In the genomic region with DNA sequence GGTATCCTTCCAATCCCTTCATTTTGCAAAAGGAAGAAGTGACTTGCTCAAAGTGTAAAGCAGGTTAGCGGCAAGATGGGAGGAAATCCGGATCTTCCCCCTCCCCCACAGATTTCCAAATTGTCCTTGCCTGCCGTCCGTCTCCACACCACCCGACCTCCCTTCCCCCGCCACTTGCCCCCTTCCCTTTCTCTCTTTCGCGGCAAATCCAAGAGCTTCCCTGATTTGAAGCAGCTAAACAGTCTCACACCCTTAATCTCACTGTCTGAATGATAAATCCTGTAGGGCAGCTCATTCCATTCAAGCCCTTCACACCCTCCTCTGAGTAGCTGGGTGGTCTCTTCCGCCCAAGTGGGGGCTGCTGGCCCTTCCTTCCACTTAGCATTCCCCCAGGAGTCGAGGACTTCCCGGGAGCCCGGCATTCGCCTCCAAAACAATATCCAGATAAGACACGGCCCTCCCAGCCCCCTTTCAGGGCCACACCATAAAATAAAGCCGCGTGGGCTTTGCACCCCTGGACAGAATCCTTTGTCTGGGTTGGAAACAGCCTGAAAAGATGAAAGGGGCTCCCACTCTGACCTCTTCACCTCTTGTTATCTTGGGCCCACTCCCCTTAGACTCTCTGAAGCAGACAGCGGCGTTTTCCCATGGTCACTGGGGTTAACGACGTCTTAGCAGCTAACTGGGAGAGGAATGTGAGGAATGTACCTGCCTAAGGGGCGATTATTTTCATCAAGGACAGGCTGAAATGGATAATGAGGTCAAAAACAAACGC, we compare ENCODE assay signal across 1 cellular context.
TF ChIP-seq lines count a peak whose summit lies in the region.

No MANE protein-coding gene starts in this region.

TF ChIP-seq in HepG2, 621 proteins besides CTCF, POLR2A, EP300 and RAD21 (continued from another document and continues in another):
- TF ChIP-seq, protein P1, sequence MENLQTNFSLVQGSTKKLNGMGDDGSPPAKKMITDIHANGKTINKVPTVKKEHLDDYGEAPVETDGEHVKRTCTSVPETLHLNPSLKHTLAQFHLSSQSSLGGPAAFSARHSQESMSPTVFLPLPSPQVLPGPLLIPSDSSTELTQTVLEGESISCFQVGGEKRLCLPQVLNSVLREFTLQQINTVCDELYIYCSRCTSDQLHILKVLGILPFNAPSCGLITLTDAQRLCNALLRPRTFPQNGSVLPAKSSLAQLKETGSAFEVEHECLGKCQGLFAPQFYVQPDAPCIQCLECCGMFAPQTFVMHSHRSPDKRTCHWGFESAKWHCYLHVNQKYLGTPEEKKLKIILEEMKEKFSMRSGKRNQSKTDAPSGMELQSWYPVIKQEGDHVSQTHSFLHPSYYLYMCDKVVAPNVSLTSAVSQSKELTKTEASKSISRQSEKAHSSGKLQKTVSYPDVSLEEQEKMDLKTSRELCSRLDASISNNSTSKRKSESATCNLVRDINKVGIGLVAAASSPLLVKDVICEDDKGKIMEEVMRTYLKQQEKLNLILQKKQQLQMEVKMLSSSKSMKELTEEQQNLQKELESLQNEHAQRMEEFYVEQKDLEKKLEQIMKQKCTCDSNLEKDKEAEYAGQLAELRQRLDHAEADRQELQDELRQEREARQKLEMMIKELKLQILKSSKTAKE (CRISPR knock-in tag; IDR thresholded peaks at IDR 0.05; ENCODE audit: borderline replicate concordance): peak; percentile 82
- no peak for TF ChIP-seq ZNF326 (CRISPR knock-in tag; IDR thresholded peaks at IDR 0.05; ENCODE audit: borderline replicate concordance)
- TF ChIP-seq ZNF317 (CRISPR knock-in tag; IDR thresholded peaks at IDR 0.05): 0 out of 2 replicates have a peak, but pooled peaks have one; percentile 43
- no peak; the same call in 1 of the 2 replicates for TF ChIP-seq ZNF567 (CRISPR knock-in tag; IDR thresholded peaks at IDR 0.05; ENCODE audit: borderline replicate concordance)
- no peak for TF ChIP-seq ATM (IDR thresholded peaks at IDR 0.05; ENCODE audit: borderline replicate concordance)
- TF ChIP-seq SETDB1 (CRISPR knock-in tag; IDR thresholded peaks at IDR 0.05; ENCODE audit: borderline replicate concordance): no peak
- TF ChIP-seq NONO (IDR thresholded peaks at IDR 0.05): no peak
- peak; percentile 47; the same call in 1 of the 2 replicates for TF ChIP-seq NONO (CRISPR knock-in tag; conservative IDR thresholded peaks at IDR 0.05)
- TF ChIP-seq, protein P2, sequence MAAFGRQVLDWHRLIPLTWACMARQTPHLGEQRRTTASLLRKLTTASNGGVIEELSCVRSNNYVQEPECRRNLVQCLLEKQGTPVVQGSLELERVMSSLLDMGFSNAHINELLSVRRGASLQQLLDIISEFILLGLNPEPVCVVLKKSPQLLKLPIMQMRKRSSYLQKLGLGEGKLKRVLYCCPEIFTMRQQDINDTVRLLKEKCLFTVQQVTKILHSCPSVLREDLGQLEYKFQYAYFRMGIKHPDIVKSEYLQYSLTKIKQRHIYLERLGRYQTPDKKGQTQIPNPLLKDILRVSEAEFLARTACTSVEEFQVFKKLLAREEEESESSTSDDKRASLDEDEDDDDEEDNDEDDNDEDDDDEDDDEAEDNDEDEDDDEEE (CRISPR knock-in tag; IDR thresholded peaks at IDR 0.05): peak; percentile 57; the same call in 1 of the 2 replicates
- no peak for TF ChIP-seq ZMAT3 (CRISPR knock-in tag; conservative IDR thresholded peaks at IDR 0.05)
- TF ChIP-seq, protein P3, sequence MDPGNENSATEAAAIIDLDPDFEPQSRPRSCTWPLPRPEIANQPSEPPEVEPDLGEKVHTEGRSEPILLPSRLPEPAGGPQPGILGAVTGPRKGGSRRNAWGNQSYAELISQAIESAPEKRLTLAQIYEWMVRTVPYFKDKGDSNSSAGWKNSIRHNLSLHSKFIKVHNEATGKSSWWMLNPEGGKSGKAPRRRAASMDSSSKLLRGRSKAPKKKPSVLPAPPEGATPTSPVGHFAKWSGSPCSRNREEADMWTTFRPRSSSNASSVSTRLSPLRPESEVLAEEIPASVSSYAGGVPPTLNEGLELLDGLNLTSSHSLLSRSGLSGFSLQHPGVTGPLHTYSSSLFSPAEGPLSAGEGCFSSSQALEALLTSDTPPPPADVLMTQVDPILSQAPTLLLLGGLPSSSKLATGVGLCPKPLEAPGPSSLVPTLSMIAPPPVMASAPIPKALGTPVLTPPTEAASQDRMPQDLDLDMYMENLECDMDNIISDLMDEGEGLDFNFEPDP (CRISPR knock-in tag; conservative IDR thresholded peaks at IDR 0.05): no peak
- TF ChIP-seq, protein P4, sequence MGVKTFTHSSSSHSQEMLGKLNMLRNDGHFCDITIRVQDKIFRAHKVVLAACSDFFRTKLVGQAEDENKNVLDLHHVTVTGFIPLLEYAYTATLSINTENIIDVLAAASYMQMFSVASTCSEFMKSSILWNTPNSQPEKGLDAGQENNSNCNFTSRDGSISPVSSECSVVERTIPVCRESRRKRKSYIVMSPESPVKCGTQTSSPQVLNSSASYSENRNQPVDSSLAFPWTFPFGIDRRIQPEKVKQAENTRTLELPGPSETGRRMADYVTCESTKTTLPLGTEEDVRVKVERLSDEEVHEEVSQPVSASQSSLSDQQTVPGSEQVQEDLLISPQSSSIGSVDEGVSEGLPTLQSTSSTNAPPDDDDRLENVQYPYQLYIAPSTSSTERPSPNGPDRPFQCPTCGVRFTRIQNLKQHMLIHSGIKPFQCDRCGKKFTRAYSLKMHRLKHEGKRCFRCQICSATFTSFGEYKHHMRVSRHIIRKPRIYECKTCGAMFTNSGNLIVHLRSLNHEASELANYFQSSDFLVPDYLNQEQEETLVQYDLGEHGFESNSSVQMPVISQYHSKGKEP (CRISPR knock-in tag; IDR thresholded peaks at IDR 0.05): no peak
- no peak for TF ChIP-seq ZNF749 (CRISPR knock-in tag; IDR thresholded peaks at IDR 0.05; ENCODE audit: borderline replicate concordance)
- TF ChIP-seq ZNF552 (CRISPR knock-in tag; IDR thresholded peaks at IDR 0.05; ENCODE audit: borderline replicate concordance): no peak
- TF ChIP-seq ZNF652 (CRISPR knock-in tag; IDR thresholded peaks at IDR 0.05; ENCODE audit: borderline replicate concordance, low read depth): peak; percentile 52; the same call in 1 of the 2 replicates
- TF ChIP-seq, protein P5, sequence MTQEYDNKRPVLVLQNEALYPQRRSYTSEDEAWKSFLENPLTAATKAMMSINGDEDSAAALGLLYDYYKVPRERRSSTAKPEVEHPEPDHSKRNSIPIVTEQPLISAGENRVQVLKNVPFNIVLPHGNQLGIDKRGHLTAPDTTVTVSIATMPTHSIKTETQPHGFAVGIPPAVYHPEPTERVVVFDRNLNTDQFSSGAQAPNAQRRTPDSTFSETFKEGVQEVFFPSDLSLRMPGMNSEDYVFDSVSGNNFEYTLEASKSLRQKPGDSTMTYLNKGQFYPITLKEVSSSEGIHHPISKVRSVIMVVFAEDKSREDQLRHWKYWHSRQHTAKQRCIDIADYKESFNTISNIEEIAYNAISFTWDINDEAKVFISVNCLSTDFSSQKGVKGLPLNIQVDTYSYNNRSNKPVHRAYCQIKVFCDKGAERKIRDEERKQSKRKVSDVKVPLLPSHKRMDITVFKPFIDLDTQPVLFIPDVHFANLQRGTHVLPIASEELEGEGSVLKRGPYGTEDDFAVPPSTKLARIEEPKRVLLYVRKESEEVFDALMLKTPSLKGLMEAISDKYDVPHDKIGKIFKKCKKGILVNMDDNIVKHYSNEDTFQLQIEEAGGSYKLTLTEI (CRISPR knock-in tag; conservative IDR thresholded peaks at IDR 0.05): no peak
- TF ChIP-seq, protein P6, sequence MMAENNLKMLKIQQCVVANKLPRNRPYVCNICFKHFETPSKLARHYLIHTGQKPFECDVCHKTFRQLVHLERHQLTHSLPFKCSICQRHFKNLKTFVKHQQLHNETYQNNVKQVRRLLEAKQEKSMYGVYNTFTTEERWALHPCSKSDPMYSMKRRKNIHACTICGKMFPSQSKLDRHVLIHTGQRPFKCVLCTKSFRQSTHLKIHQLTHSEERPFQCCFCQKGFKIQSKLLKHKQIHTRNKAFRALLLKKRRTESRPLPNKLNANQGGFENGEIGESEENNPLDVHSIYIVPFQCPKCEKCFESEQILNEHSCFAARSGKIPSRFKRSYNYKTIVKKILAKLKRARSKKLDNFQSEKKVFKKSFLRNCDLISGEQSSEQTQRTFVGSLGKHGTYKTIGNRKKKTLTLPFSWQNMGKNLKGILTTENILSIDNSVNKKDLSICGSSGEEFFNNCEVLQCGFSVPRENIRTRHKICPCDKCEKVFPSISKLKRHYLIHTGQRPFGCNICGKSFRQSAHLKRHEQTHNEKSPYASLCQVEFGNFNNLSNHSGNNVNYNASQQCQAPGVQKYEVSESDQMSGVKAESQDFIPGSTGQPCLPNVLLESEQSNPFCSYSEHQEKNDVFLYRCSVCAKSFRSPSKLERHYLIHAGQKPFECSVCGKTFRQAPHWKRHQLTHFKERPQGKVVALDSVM (CRISPR knock-in tag; IDR thresholded peaks at IDR 0.05): no peak
- no peak for TF ChIP-seq ZNF296 (CRISPR knock-in tag; conservative IDR thresholded peaks at IDR 0.05)
- TF ChIP-seq HMGA1 (CRISPR knock-in tag; conservative IDR thresholded peaks at IDR 0.05): no peak
- no peak for TF ChIP-seq ZNF841 (CRISPR knock-in tag; IDR thresholded peaks at IDR 0.05; ENCODE audit: borderline replicate concordance)
- TF ChIP-seq, protein P7, sequence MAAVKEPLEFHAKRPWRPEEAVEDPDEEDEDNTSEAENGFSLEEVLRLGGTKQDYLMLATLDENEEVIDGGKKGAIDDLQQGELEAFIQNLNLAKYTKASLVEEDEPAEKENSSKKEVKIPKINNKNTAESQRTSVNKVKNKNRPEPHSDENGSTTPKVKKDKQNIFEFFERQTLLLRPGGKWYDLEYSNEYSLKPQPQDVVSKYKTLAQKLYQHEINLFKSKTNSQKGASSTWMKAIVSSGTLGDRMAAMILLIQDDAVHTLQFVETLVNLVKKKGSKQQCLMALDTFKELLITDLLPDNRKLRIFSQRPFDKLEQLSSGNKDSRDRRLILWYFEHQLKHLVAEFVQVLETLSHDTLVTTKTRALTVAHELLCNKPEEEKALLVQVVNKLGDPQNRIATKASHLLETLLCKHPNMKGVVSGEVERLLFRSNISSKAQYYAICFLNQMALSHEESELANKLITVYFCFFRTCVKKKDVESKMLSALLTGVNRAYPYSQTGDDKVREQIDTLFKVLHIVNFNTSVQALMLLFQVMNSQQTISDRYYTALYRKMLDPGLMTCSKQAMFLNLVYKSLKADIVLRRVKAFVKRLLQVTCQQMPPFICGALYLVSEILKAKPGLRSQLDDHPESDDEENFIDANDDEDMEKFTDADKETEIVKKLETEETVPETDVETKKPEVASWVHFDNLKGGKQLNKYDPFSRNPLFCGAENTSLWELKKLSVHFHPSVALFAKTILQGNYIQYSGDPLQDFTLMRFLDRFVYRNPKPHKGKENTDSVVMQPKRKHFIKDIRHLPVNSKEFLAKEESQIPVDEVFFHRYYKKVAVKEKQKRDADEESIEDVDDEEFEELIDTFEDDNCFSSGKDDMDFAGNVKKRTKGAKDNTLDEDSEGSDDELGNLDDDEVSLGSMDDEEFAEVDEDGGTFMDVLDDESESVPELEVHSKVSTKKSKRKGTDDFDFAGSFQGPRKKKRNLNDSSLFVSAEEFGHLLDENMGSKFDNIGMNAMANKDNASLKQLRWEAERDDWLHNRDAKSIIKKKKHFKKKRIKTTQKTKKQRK (IDR thresholded peaks at IDR 0.05; ENCODE audit: low read length): no peak
- TF ChIP-seq, protein P8, sequence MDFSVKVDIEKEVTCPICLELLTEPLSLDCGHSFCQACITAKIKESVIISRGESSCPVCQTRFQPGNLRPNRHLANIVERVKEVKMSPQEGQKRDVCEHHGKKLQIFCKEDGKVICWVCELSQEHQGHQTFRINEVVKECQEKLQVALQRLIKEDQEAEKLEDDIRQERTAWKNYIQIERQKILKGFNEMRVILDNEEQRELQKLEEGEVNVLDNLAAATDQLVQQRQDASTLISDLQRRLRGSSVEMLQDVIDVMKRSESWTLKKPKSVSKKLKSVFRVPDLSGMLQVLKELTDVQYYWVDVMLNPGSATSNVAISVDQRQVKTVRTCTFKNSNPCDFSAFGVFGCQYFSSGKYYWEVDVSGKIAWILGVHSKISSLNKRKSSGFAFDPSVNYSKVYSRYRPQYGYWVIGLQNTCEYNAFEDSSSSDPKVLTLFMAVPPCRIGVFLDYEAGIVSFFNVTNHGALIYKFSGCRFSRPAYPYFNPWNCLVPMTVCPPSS (IDR thresholded peaks at IDR 0.05): no peak
- TF ChIP-seq, protein P9, sequence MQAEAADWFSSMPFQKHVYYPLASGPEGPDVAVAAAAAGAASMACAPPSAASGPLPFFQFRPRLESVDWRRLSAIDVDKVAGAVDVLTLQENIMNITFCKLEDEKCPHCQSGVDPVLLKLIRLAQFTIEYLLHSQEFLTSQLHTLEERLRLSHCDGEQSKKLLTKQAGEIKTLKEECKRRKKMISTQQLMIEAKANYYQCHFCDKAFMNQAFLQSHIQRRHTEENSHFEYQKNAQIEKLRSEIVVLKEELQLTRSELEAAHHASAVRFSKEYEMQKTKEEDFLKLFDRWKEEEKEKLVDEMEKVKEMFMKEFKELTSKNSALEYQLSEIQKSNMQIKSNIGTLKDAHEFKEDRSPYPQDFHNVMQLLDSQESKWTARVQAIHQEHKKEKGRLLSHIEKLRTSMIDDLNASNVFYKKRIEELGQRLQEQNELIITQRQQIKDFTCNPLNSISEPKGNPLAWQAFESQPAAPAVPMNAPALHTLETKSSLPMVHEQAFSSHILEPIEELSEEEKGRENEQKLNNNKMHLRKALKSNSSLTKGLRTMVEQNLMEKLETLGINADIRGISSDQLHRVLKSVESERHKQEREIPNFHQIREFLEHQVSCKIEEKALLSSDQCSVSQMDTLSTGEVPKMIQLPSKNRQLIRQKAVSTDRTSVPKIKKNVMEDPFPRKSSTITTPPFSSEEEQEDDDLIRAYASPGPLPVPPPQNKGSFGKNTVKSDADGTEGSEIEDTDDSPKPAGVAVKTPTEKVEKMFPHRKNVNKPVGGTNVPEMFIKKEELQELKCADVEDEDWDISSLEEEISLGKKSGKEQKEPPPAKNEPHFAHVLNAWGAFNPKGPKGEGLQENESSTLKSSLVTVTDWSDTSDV (CRISPR knock-in tag; IDR thresholded peaks at IDR 0.05): no peak
- TF ChIP-seq, protein P10, sequence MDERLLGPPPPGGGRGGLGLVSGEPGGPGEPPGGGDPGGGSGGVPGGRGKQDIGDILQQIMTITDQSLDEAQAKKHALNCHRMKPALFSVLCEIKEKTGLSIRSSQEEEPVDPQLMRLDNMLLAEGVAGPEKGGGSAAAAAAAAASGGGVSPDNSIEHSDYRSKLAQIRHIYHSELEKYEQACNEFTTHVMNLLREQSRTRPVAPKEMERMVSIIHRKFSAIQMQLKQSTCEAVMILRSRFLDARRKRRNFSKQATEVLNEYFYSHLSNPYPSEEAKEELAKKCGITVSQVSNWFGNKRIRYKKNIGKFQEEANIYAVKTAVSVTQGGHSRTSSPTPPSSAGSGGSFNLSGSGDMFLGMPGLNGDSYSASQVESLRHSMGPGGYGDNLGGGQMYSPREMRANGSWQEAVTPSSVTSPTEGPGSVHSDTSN (CRISPR knock-in tag; IDR thresholded peaks at IDR 0.05): no peak
- no peak for TF ChIP-seq SMARCE1 (IDR thresholded peaks at IDR 0.05; ENCODE audit: borderline replicate concordance)
- TF ChIP-seq, protein P11, sequence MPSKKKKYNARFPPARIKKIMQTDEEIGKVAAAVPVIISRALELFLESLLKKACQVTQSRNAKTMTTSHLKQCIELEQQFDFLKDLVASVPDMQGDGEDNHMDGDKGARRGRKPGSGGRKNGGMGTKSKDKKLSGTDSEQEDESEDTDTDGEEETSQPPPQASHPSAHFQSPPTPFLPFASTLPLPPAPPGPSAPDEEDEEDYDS (CRISPR knock-in tag; IDR thresholded peaks at IDR 0.05): no peak
- TF ChIP-seq ZNF788 (CRISPR knock-in tag; IDR thresholded peaks at IDR 0.05; ENCODE audit: borderline replicate concordance): no peak; the same call in 1 of the 2 replicates
- 0 out of 2 replicates have a peak, but pooled peaks have one; percentile 32 for TF ChIP-seq ZMYM4 (CRISPR knock-in tag; IDR thresholded peaks at IDR 0.05)
- 0 out of 2 replicates have a peak, but pooled peaks have one; percentile 31 for TF ChIP-seq POGZ (CRISPR knock-in tag; IDR thresholded peaks at IDR 0.05)
- TF ChIP-seq ZNF350 (CRISPR knock-in tag; IDR thresholded peaks at IDR 0.05; ENCODE audit: borderline replicate concordance, low read depth): 0 out of 2 replicates have a peak, but pooled peaks have one; percentile 39
